Comparison of ENCODE assay signal across 7 cellular contexts in the genomic region with DNA sequence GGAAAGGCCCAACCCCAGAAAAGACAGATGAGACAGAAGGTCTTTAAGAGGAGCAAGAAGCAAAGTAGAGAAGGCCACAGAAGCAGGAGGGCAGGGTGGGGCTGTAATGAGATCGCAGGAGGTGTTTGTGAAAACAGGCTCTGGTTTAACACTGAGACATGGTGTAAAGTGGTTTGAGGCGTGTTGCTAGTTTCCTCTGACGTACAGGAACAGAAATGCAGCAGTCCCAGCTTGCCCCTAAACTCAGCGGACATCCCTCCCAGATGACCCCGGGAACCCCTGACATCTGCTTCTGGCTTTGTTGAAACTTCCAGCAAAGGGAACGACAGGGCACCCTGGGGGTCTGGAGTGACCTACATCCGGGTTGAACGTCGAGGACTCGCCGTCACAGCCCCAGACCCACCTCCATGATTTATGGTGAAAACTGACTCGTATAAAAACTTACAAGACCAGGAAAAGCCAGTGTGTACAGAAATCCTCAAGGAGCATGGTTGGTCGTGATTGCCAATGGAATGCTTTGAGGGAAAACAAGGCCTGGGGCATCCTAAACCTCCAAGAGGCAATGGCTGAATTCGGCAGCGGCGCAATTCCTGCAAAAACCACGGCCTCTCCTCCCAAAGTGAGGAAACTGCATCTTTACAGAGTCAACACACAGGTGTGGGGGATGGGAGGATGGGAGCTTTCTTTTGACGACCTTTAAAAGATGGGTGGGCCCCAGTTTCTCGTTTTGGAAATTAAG. TPM values are rescaled to one million over a fixed set of nuclear protein-coding genes. Genes with fewer than 3 reads are reported as not detected.
DNase-seq lines count a peak whose midpoint lies in the region; ATAC-seq, FAIRE-seq and TF ChIP-seq lines count a peak whose summit lies in the region.

No MANE protein-coding gene starts in this region.

- whole genome bisulfite sequencing in GM12878 (ENCODE audit: insufficient coverage, insufficient replicate concordance, low lambda C conversion rate, missing lambda C conversion rate): 73% methylated on average over 19 of the region's 19 CpGs
- WGBS in mesenchymal stem cell: 21% methylated on average over 15 of the region's 19 CpGs

- BruUV-seq in GM12878 (replicated peaks; lab: Mats Ljungman, UMichigan): no TSS peak

- H2BK12ac ChIP-seq in mesenchymal stem cell (ENCODE audit: low read length in 2 of 2): no peak overlapping the region

- peak overlapping the region; percentile 57 for H4K8ac ChIP-seq in mesenchymal stem cell (ENCODE audit: low read length)

- peak overlapping the region in 1 of 2 experiments; percentile 34 for H3K4ac ChIP-seq in mesenchymal stem cell (ENCODE audit: low read depth in 1 of 2, low read length in 2 of 2)

- peak; percentile 12 to 29; a peak in 1 of 4 replicates for TF ChIP-seq EP300 in GM12878 (IDR thresholded peaks at IDR 0.05; ENCODE audit: borderline replicate concordance in 1 of 2, control insufficient read depth in 1 of 2, low read depth in 2 of 2, low read length in 2 of 2)

- TF ChIP-seq RAD21 in GM12878 (IDR thresholded peaks at IDR 0.05; ENCODE audit: insufficient read depth, low read depth, low read length): no peak

- H3K36me3 ChIP-seq in WERI-Rb-1 (peaks cover 6% of the 10 kb centered on the region), GM12878 (ENCODE audit: control insufficient read depth in 2 of 2, insufficient read depth in 2 of 2, low read length in 1 of 2) (peaks cover 13 to 16% of the 10 kb centered on the region in 2 experiments), mesenchymal stem cell (ENCODE audit: control insufficient read depth in 1 of 2, insufficient read depth in 2 of 2, low read depth in 1 of 2, low read length in 2 of 2) (peaks cover 13 to 18% of the 10 kb centered on the region in 2 experiments), stomach smooth muscle (ENCODE audit: control insufficient read depth in 2 of 2, insufficient read depth in 2 of 2, low read length in 2 of 2) (peaks cover 5 to 6% of the 10 kb centered on the region in 2 donors)

- no peak for FAIRE-seq in GM12878 (lab: Jason Lieb, UNC)

- TF ChIP-seq POLR2A in GM12878 (IDR thresholded peaks at IDR 0.05; ENCODE audit: low read depth, low read length): no peak

- TF ChIP-seq CTCF in WERI-Rb-1 (IDR thresholded peaks at IDR 0.05; ENCODE audit: low read depth, low read length): no peak
- no peak for TF ChIP-seq CTCF in GM12878 (IDR thresholded peaks at IDR 0.05 in 2 of 3, conservative IDR thresholded peaks at IDR 0.05 in 1 of 3; ENCODE audit: control insufficient read depth in 2 of 3, extremely low read depth in 1 of 3, insufficient read depth in 1 of 3, low read depth in 3 of 3, low read length in 3 of 3)
- TF ChIP-seq CTCF in endothelial cell (IDR thresholded peaks at IDR 0.05; ENCODE audit: unreplicated experiment): no peak

- RAD21 ChIA-PET in GM12878 (lab: Charles Lee; ENCODE audit: unreplicated experiment): interaction anchor here (0.7 to 0.8 kb wide), 2 partner anchors 22 to 99 kb away, joined by 3 read pairs; no protein-coding TSS in a partner anchor

- H3K27me3 Mint-ChIP-seq in endothelial cell (ENCODE audit: unreplicated experiment): no peaks in the 10 kb centered on the region

- H4K20me1 ChIP-seq in GM12878 (ENCODE audit: control insufficient read depth, insufficient read depth): peaks cover 6% of the 10 kb centered on the region; the same call in 1 of the 2 replicates

- H3K27me3 ChIP-seq in WERI-Rb-1 (ENCODE audit: insufficient read depth, low read depth, severe bottlenecking) (no peaks in the 10 kb centered on the region), GM12878 (replicated peaks in 1 of 2; ENCODE audit: control insufficient read depth in 2 of 2, insufficient read depth in 2 of 2, low read length in 1 of 2) (no peaks in the 10 kb centered on the region), mesenchymal stem cell (ENCODE audit: control insufficient read depth in 1 of 2, insufficient read depth in 1 of 2, low read length in 2 of 2) (no peaks in the 10 kb centered on the region), stomach smooth muscle (ENCODE audit: control insufficient read depth in 1 of 2, insufficient read depth in 2 of 2, low read length in 2 of 2) (no peaks in the 10 kb centered on the region)

- in situ Hi-C loops in GM12878 (cut with MboI): no loop called here

- H3K9me3 Mint-ChIP-seq in endothelial cell (ENCODE audit: unreplicated experiment): no peaks in the 10 kb centered on the region

- H3K27ac ChIP-seq in WERI-Rb-1: peak overlapping the region; percentile 16; the same call in 1 of the 2 replicates
- H3K27ac ChIP-seq in GM12878 (ENCODE audit: control insufficient read depth, insufficient read depth): no peak overlapping the region
- H3K27ac ChIP-seq in mesenchymal stem cell (ENCODE audit: low read length, poor library complexity, severe bottlenecking): no peak overlapping the region
- peak overlapping the region; percentile 41 for H3K27ac ChIP-seq in stomach smooth muscle (ENCODE audit: low read length)

- H3K4me2 ChIP-seq in GM12878 (ENCODE audit: control insufficient read depth, insufficient read depth): no peak overlapping the region
- H3K4me2 ChIP-seq in mesenchymal stem cell (ENCODE audit: low read length, poor library complexity, severe bottlenecking): no peak overlapping the region

- H4K91ac ChIP-seq in mesenchymal stem cell (ENCODE audit: low read length): no peak overlapping the region

- H3K4me1 Mint-ChIP-seq in endothelial cell (ENCODE audit: unreplicated experiment): peaks cover 9% of the 10 kb centered on the region

- H3K36me3 Mint-ChIP-seq in endothelial cell (ENCODE audit: low read depth, unreplicated experiment): peaks cover 10% of the 10 kb centered on the region

- no peak overlapping the region for H2BK5ac ChIP-seq in mesenchymal stem cell (ENCODE audit: low read depth, low read length, poor library complexity, severe bottlenecking)

- H2BK120ac ChIP-seq in mesenchymal stem cell (ENCODE audit: low read depth, low read length): no peak overlapping the region

- H3K79me2 ChIP-seq in GM12878 (ENCODE audit: control insufficient read depth, insufficient read depth, low read length): peaks cover 51% of the 10 kb centered on the region

- H3K9ac ChIP-seq in GM12878 (ENCODE audit: control insufficient read depth, insufficient read depth, low read length) (no peak overlapping the region), mesenchymal stem cell (ENCODE audit: low read length) (peak overlapping the region; percentile 19), stomach smooth muscle (ENCODE audit: low read length in 2 of 2) (no peak overlapping the region)

- peak overlapping the region; percentile 31 to 34 for H3K18ac ChIP-seq in mesenchymal stem cell (ENCODE audit: low read depth in 1 of 2, low read length in 2 of 2)

- ATAC-seq in GM12878 (peak; percentile 27; the same call in 2 of the 3 replicates), HG02763 (IDR thresholded peaks at IDR 0.05; ENCODE audit: unreplicated experiment) (no peak)

- no peak overlapping the region for H3K27ac Mint-ChIP-seq in endothelial cell (ENCODE audit: unreplicated experiment)

- H3K14ac ChIP-seq in mesenchymal stem cell (ENCODE audit: low read length in 2 of 2): no peak overlapping the region

- H2BK15ac ChIP-seq in mesenchymal stem cell (ENCODE audit: low read depth, poor library complexity, severe bottlenecking): no peak overlapping the region

- SMC1A ChIA-PET in GM12878 (lab: Charles Lee; ENCODE audit: uncharacterized antibody, unreplicated experiment): interaction anchor here (1.5 kb wide), 1 partner anchor 8 kb away, joined by 3 read pairs; no protein-coding TSS in a partner anchor

- CTCF ChIA-PET in GM12878 (lab: Yijun Ruan, JAX): interaction anchor here (0.5 kb wide), 1 partner anchor 84 kb away, joined by 4 read pairs; no protein-coding TSS in a partner anchor

- H3K79me1 ChIP-seq in mesenchymal stem cell (replicated peaks; ENCODE audit: low read length, poor library complexity, severe bottlenecking): peaks cover 28% of the 10 kb centered on the region

- H3K9me3 ChIP-seq in WERI-Rb-1 (ENCODE audit: severe bottlenecking): peaks cover 6% of the 10 kb centered on the region
- H3K9me3 ChIP-seq in GM12878 (replicated peaks; ENCODE audit: control insufficient read depth, insufficient read depth, low read length): peaks cover 5% of the 10 kb centered on the region; the same call in 2 of the 3 replicates
- H3K9me3 ChIP-seq in mesenchymal stem cell (ENCODE audit: control insufficient read depth, low read length): peaks cover 10% of the 10 kb centered on the region
- peaks cover 0 to 6% of the 10 kb centered on the region in 2 donors for H3K9me3 ChIP-seq in stomach smooth muscle (ENCODE audit: control insufficient read depth in 2 of 2, low read length in 2 of 2)

- intact Hi-C loops in GM12878 (cut with micrococcal nuclease; ENCODE audit: unreplicated experiment): no loop called here

- peaks cover 8% of the 10 kb centered on the region for H3K4me1 ChIP-seq in GM12878 (ENCODE audit: control insufficient read depth, insufficient read depth, low read length)
- peaks cover 5% of the 10 kb centered on the region for H3K4me1 ChIP-seq in mesenchymal stem cell (ENCODE audit: control insufficient read depth, insufficient read depth, low read depth, low read length)
- H3K4me1 ChIP-seq in stomach smooth muscle (ENCODE audit: control insufficient read depth, insufficient read depth, low read length): peaks cover 3% of the 10 kb centered on the region

- H3K4me3 ChIP-seq in WERI-Rb-1 (ENCODE audit: low read depth, low read length) (no peak overlapping the region), GM12878 (no peak overlapping the region), mesenchymal stem cell (ENCODE audit: insufficient read depth in 1 of 2, low read depth in 1 of 2, low read length in 2 of 2) (no peak overlapping the region), stomach smooth muscle (ENCODE audit: low read length in 2 of 2) (no peak overlapping the region)

- no peak overlapping the region for H3K4me3 Mint-ChIP-seq in endothelial cell (ENCODE audit: unreplicated experiment)

- POLR2A ChIA-PET in GM12878 (lab: Charles Lee): no interaction called here

- H3K23ac ChIP-seq in mesenchymal stem cell (ENCODE audit: low read length in 2 of 2): no peak overlapping the region

- peak overlapping the region; percentile 33 for H2AK5ac ChIP-seq in mesenchymal stem cell (ENCODE audit: low read length, severe bottlenecking)

- H2AFZ ChIP-seq in GM12878 (ENCODE audit: control insufficient read depth, low read depth, low read length) (no peak overlapping the region), mesenchymal stem cell (ENCODE audit: low read depth, low read length) (no peak overlapping the region)

- no peak for DNase-seq in WERI-Rb-1
- no peak for DNase-seq in GM12878 (ENCODE audit: low read depth, low spot score)
- DNase-seq in mesenchymal stem cell: peak; percentile 78
- no peak for DNase-seq in endothelial cell (ENCODE audit: low spot score)
- no peak for DNase-seq in superior temporal gyrus (ENCODE audit: extremely low spot score)

RNA-seq across cellular contexts. Expression of a gene that starts 25.8 kb away (rescaled TPM):
- 62.4 and 64.8 TPM in 2 replicates for total RNA-seq in GM12878 (2013; cell fraction: nucleolus; rRNA removed)
- 111 and 121 TPM in 2 replicates for total RNA-seq in GM12878 (2014; rRNA removed)
- 124 and 125 TPM in 2 replicates for total RNA-seq in GM12878 (2014; rRNA removed; fragmentation: Illumina TruSeq; extraction: Trizol)
- total RNA-seq in GM12878 (2021): 168 and 173 TPM in 2 replicates
- 90.1 TPM for polyA plus RNA-seq in GM12878 (2011; ENCODE audit: low read depth)
- 99.2 and 112 TPM in 2 replicates for polyA plus RNA-seq in GM12878 (2011; rRNA removed)
- polyA plus RNA-seq in GM12878 (2011; cell fraction: cytosol; rRNA removed): 193 and 266 TPM in 2 replicates
- polyA plus RNA-seq in GM12878 (2011; cell fraction: nucleus; rRNA removed): 74.4 and 94.9 TPM in 2 replicates
- polyA plus RNA-seq in GM12878 (2012): 120 and 148 TPM in 2 replicates
- 196 and 211 TPM in 2 replicates for polyA plus RNA-seq in GM12878 (2014; fragmentation: Illumina TruSeq; extraction: Trizol)
- 100 to 1,000 TPM; 144 to 195 TPM for polyA plus RNA-seq in GM12878 (2014; fragmentation: Nextera tagmentation; extraction: Ambion mirVana)
- 103 and 115 TPM in 2 replicates for polyA plus RNA-seq in GM12878 (2014; rRNA removed)
- polyA plus RNA-seq in GM12878 (2016; fragmentation: Nextera tagmentation; extraction: Ambion mirVana): 100 to 1,000 TPM; 150 to 154 TPM
- polyA minus RNA-seq in GM12878 (2011; rRNA and poly(A)+ RNA removed): 92.1 and 148 TPM in 2 replicates
- 52.1 and 57.0 TPM in 2 replicates for polyA minus RNA-seq in GM12878 (2011; cell fraction: cytosol; rRNA and poly(A)+ RNA removed)
- polyA minus RNA-seq in GM12878 (2011; cell fraction: nucleus; rRNA and poly(A)+ RNA removed): 28.7 and 56.3 TPM in 2 replicates
- polyA plus RNA-seq in mesenchymal stem cell (2013, experiment 1 of 2): 137 TPM
- 138 TPM for polyA plus RNA-seq in mesenchymal stem cell (2013, experiment 2 of 2)
- total RNA-seq in endothelial cell (ENCODE audit: unreplicated experiment): 70.9 TPM

Comparison
In these comparisons a context has a peak if more than half of its experiments do, and no peak if none do; other contexts are left out.
1. H3K27ac ChIP-seq: peak in WERI-Rb-1 (single experiment) and stomach smooth muscle (single experiment); none in GM12878 (single experiment) and mesenchymal stem cell (single experiment).